1 cellular context compared by ENCODE assay signal in the genomic region with DNA sequence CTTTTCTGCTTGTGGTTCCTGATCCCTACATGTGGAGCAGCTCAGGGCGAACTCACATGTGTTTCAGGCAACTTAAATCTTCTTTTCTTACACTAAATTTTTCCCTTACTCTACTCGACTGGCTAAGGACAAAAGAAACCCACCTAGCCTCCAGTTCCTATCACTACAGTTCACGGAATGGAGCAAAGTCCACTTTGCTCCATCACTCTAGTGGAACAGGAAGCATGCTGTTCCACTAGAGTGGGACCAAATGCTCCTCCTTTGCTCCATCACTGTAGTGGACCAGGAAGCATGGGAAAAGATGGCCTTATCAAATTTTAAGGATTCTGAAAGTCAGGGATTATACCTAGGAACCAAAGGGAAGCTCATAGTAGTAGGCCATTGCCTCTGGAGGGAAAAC.
TF ChIP-seq lines count a peak whose summit lies in the region.

No MANE protein-coding gene starts in this region.

TF ChIP-seq in HepG2, 621 proteins besides CTCF, POLR2A, EP300 and RAD21:
- peak; percentile 17; the same call in 1 of the 2 replicates for TF ChIP-seq ZMYM4 (CRISPR knock-in tag; IDR thresholded peaks at IDR 0.05)
- TF ChIP-seq NFE2L2 (IDR thresholded peaks at IDR 0.05; ENCODE audit: low read length), result no peak
- TF ChIP-seq, protein P1, sequence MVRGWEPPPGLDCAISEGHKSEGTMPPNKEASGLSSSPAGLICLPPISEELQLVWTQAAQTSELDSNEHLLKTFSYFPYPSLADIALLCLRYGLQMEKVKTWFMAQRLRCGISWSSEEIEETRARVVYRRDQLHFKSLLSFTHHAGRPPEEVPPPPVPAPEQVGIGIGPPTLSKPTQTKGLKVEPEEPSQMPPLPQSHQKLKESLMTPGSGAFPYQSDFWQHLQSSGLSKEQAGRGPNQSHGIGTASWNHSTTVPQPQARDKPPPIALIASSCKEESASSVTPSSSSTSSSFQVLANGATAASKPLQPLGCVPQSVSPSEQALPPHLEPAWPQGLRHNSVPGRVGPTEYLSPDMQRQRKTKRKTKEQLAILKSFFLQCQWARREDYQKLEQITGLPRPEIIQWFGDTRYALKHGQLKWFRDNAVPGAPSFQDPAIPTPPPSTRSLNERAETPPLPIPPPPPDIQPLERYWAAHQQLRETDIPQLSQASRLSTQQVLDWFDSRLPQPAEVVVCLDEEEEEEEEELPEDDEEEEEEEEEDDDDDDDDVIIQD (CRISPR knock-in tag; IDR thresholded peaks at IDR 0.05; ENCODE audit: low read depth), result peak; percentile 56; the same call in 1 of the 2 replicates
- TF ChIP-seq ZNF644 (CRISPR knock-in tag; IDR thresholded peaks at IDR 0.05; ENCODE audit: low read depth), result peak; percentile 69; the same call in 1 of the 2 replicates
- TF ChIP-seq HNF4A (CRISPR knock-in tag; IDR thresholded peaks at IDR 0.05), result peak; percentile 49
